In genomic region chr17:80177986-80178590, GRCh38 we compare ENCODE assay signal across 1 cellular context.
TF ChIP-seq lines count a peak whose summit lies in the region.

No MANE protein-coding gene starts in this region.

TF ChIP-seq in H1, 55 proteins besides CTCF, POLR2A, EP300 and RAD21:
- TF ChIP-seq RFX5 (IDR thresholded peaks at IDR 0.05; ENCODE audit: borderline replicate concordance, low read depth, low read length), result no peak
- TF ChIP-seq TCF12 (IDR thresholded peaks at IDR 0.05; ENCODE audit: low read depth, low read length), result no peak
- TF ChIP-seq SP4 (IDR thresholded peaks at IDR 0.05; ENCODE audit: low read length), result no peak
- no peak for TF ChIP-seq HDAC6 (IDR thresholded peaks at IDR 0.05; ENCODE audit: low read depth, low read length)
- no peak for TF ChIP-seq CEBPB (IDR thresholded peaks at IDR 0.05; ENCODE audit: low read depth, low read length)
- no peak for TF ChIP-seq TAF1 (IDR thresholded peaks at IDR 0.05; ENCODE audit: low read depth, low read length)
- TF ChIP-seq SRF (IDR thresholded peaks at IDR 0.05; ENCODE audit: low read depth, low read length), result no peak
- TF ChIP-seq CHD1 (IDR thresholded peaks at IDR 0.05; ENCODE audit: low read depth, low read length), result no peak
- TF ChIP-seq NRF1 (IDR thresholded peaks at IDR 0.05; ENCODE audit: low read depth, low read length), result no peak
- TF ChIP-seq FOSL1 (IDR thresholded peaks at IDR 0.05; ENCODE audit: insufficient read depth, low read depth, low read length), result no peak
- no peak for TF ChIP-seq E2F6 (IDR thresholded peaks at IDR 0.05)
